ENCODE assay signal across 8 cellular contexts in the genomic region with DNA sequence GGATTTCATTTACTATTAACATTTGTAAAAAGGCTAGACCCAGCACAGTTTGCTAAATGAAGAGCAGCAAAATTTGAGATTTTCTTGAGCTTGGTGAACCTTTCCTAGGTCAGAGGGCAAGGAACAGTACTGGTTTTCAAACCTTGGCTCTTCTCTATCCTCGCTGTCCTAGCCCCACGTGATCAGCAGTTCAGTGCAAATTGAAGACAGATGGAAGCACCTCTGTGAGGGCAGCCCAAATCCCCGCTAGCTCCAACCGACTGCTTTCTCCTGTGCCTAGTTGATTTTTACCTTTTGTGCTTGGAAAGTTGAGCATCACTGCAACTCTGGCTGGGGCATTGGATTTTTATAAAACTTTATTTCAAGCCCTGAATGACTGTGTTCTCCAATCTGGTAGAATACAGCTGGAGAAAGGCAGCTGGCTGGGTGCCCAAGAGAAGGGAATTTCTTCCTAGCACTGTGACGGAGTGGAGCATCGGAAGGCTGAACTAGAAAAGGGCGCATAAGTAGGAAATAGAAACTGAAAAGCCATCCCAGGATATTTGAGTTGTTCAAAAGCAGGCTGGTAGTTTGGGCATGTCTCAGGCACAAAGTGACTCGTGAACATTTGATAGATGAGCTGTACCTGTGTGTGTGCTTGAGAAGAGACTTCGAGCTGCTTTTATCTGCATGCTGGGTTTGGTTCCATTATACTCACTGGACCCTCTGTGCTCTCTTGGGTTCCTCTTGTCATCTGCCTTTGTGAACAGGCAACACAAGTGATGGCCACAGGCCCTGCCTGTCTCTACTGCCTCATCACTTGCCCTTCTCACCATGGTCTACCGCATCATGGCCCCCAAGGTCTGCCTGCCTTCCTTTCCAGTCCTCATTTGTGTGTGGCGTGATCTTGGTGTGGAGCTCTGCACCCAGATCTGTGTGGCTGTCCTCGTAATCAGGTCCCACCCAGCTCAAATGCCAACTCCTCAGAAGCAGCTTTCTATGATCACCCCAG. TPM values are rescaled to one million over a fixed set of nuclear protein-coding genes. Genes with fewer than 3 reads are reported as not detected.
DNase-seq lines count a peak whose midpoint lies in the region; ATAC-seq and TF ChIP-seq lines count a peak whose summit lies in the region.

No MANE protein-coding gene starts in this region.

- H3K4me3 Mint-ChIP-seq in activated T-cell treated with anti-CD3 and anti-CD28 coated beads, Interleukin-2, amount 50 U/mL, for 4 hours: peak overlapping the region; percentile 96

- no peaks in the 10 kb centered on the region for H3K9me3 Mint-ChIP-seq in activated T-cell treated with anti-CD3 and anti-CD28 coated beads, Interleukin-2, amount 50 U/mL, for 4 hours

- TF ChIP-seq CTCF in ascending aorta (IDR thresholded peaks at IDR 0.05) (no peak), thyroid gland (IDR thresholded peaks at IDR 0.05) (no peak)

- H3K9me3 ChIP-seq in ascending aorta (no peaks in the 10 kb centered on the region), thyroid gland (no peaks in the 10 kb centered on the region)

- H3K27me3 Mint-ChIP-seq in activated T-cell treated with anti-CD3 and anti-CD28 coated beads, Interleukin-2, amount 50 U/mL, for 4 hours (ENCODE audit: low read depth): no peaks in the 10 kb centered on the region

- no peaks in the 10 kb centered on the region for H3K27me3 ChIP-seq in ascending aorta
- no peaks in the 10 kb centered on the region for H3K27me3 ChIP-seq in thyroid gland

- peaks cover 5 to 27% of the 10 kb centered on the region in 2 donors for H3K36me3 ChIP-seq in ascending aorta
- H3K36me3 ChIP-seq in thyroid gland: peaks cover 4 to 18% of the 10 kb centered on the region in 2 donors

- ATAC-seq in activated T-cell treated with anti-CD3 and anti-CD28 coated beads, Interleukin-2, amount 50 U/mL, for 4 hours: no peak
- peak; percentile 16 for ATAC-seq in left lobe of liver

- peaks cover 11% of the 10 kb centered on the region for H3K36me3 Mint-ChIP-seq in activated T-cell treated with anti-CD3 and anti-CD28 coated beads, Interleukin-2, amount 50 U/mL, for 4 hours (ENCODE audit: insufficient read depth)

- peaks cover 55% of the 10 kb centered on the region for H3K4me1 Mint-ChIP-seq in activated T-cell treated with anti-CD3 and anti-CD28 coated beads, Interleukin-2, amount 50 U/mL, for 4 hours (ENCODE audit: low read depth)

- H3K4me3 ChIP-seq in ascending aorta (peak overlapping the region; percentile 86 to 91), thyroid gland (replicated peaks in 1 of 3) (no peak overlapping the region)

- intact Hi-C loops in ascending aorta (cut with DNase I): loop anchor here (5.0 kb wide), 2 partner anchors 391 to 536 kb away; no protein-coding TSS in a partner anchor
- intact Hi-C loops in thyroid gland (cut with DNase I): no loop called here

- peaks cover 11 to 22% of the 10 kb centered on the region in 2 donors for H3K4me1 ChIP-seq in ascending aorta
- H3K4me1 ChIP-seq in thyroid gland: peaks cover 30 to 37% of the 10 kb centered on the region in 2 donors

- H3K27ac ChIP-seq in ascending aorta (peak overlapping the region in 1 of 2 donors; percentile 92), thyroid gland (peak overlapping the region; percentile 37 to 98 (median 96))

- 52 to 55% methylated on average over 12 of the region's 12 CpGs for WGBS in thyroid gland, 2 donors

- TF ChIP-seq POLR2A in thyroid gland (IDR thresholded peaks at IDR 0.05): no peak

- no peak for DNase-seq in activated T-cell treated with anti-CD3 and anti-CD28 coated beads, Interleukin-2, amount 50 U/mL, for 4 hours
- no peak for DNase-seq in activated T-cell treated with anti-CD3 and anti-CD28 coated beads, Interleukin-2, amount 50 U/mL, for 1 hour
- DNase-seq in ascending aorta (ENCODE audit: low spot score in 2 of 2): peak in 1 of 2 donors; percentile 70
- no peak for DNase-seq in left lobe of liver (ENCODE audit: low spot score)
- peak; percentile 64 to 71 for DNase-seq in thyroid gland
- DNase-seq in stimulated activated CD4-positive, alpha-beta T cell treated with anti-CD3 and anti-CD28 coated beads, Interleukin-2, amount 100 ng/mL, for 48 hours: no peak
- no peak for DNase-seq in NCI-H1105 (lab: John Stamatoyannopoulos, UW)
- no peak for DNase-seq in NCI-H1092 (lab: John Stamatoyannopoulos, UW)

RNA-seq across cellular contexts. Expression of a gene that starts 2.3 kb away (rescaled TPM):
- total RNA-seq in activated T-cell treated with anti-CD3 and anti-CD28 coated beads, Interleukin-2, amount 50 U/mL, for 4 hours: 10 to 100 TPM; 71.1 to 81.9 (median 77.5) TPM
- total RNA-seq in ascending aorta (77.0 TPM), left lobe of liver (42.6 TPM), thyroid gland (100 to 1,000 TPM; 132 to 279 (median 179) TPM)

RNA-seq across cellular contexts. Expression of a gene that starts 23.1 kb away (rescaled TPM):
- total RNA-seq in activated T-cell treated with anti-CD3 and anti-CD28 coated beads, Interleukin-2, amount 50 U/mL, for 4 hours: 10 to 100 TPM; 13.3 to 15.0 (median 13.3) TPM
- total RNA-seq in ascending aorta: 7.6 TPM
- total RNA-seq in left lobe of liver: 3.2 TPM
- 10 to 100 TPM in 3 of 4 donors, 1 to 10 TPM in 1; 5.0 to 14.2 (median 12.7) TPM for total RNA-seq in thyroid gland

RNA-seq across cellular contexts. Expression of a gene that starts 44.3 kb away (rescaled TPM):
- total RNA-seq in activated T-cell treated with anti-CD3 and anti-CD28 coated beads, Interleukin-2, amount 50 U/mL, for 4 hours: 1 to 10 TPM; 1.1 to 1.8 (median 1.3) TPM
- total RNA-seq in ascending aorta (64.4 TPM), left lobe of liver (0.75 TPM), thyroid gland (10 to 100 TPM in 1 of 4 donors, 1 to 10 TPM in 3; 8.2 to 14.1 (median 9.9) TPM)

Comparison
In these comparisons a context has a peak if more than half of its experiments do, and no peak if none do; other contexts are left out.
1. DNase-seq: peak in thyroid gland (2 of 2); none in activated T-cell treated with anti-CD3 and anti-CD28 coated beads, Interleukin-2, amount 50 U/mL, for 4 hours (single experiment), activated T-cell treated with anti-CD3 and anti-CD28 coated beads, Interleukin-2, amount 50 U/mL, for 1 hour (single experiment), left lobe of liver (single experiment), stimulated activated CD4-positive, alpha-beta T cell treated with anti-CD3 and anti-CD28 coated beads, Interleukin-2, amount 100 ng/mL, for 48 hours (0 of 2), NCI-H1105 (single experiment) and NCI-H1092 (single experiment).
2. H3K4me3 ChIP-seq: peak in ascending aorta (2 of 2); none in thyroid gland (0 of 3).